In genomic region chr10:71710519-71710918, GRCh38 we compare ENCODE assay signal across 17 cellular contexts. TPM values are rescaled to one million over a fixed set of nuclear protein-coding genes. Genes with fewer than 3 reads are reported as not detected.
"Had no signal": no experiment of that assay in that cellular context is flagged by ENCODE, and none has a peak within 500 bp of the region (broad histone marks: within the 10 kb centered on the region; RNA-seq: fewer than 3 reads in every experiment).

No MANE protein-coding gene starts in this region.

- H3K27me3 ChIP-seq: cardiac muscle cell, colonic mucosa, esophagus muscularis mucosa, left lung had no signal

- H3K27ac Mint-ChIP-seq: activated CD4-positive, alpha-beta memory T cell treated with anti-CD3 and anti-CD28 coated beads, Interleukin-2, amount 10 ng/mL, durations not matched to agents 7 days and 5 days had no signal

- DNase-seq: activated CD4-positive, alpha-beta memory T cell treated with anti-CD3 and anti-CD28 coated beads, Interleukin-2, amount 10 ng/mL, durations not matched to agents 7 days and 5 days; activated CD4-positive, CD25-positive, alpha-beta regulatory T cell treated with anti-CD3 and anti-CD28 coated beads, Interleukin-2, amount 50 U/mL, for 72 hours; activated CD8-positive, alpha-beta memory T cell treated with anti-CD3 and anti-CD28 coated beads, Interleukin-2, amount 50 U/mL, for 4 hours; activated gamma-delta T cell treated with Interleukin-2 at 50 U/mL for 16 hours; colonic mucosa; hypothalamus; kidney; left lung; nucleus accumbens; SIG-M5; substantia nigra; T-helper 9 cell; trophoblast cell had no signal

- ATAC-seq: left lung; stimulated activated memory B cell treated with anti-CD40 and anti-IgM and Interleukin-4, amounts not matched to agents 10 μg/mL and 1 μg/mL and 100 μg/mL, for 72 hours had no signal

- H3K36me3 ChIP-seq: cardiac muscle cell, colonic mucosa, esophagus muscularis mucosa, left lung had no signal

- H3K27me3 Mint-ChIP-seq: activated CD4-positive, alpha-beta memory T cell treated with anti-CD3 and anti-CD28 coated beads, Interleukin-2, amount 10 ng/mL, durations not matched to agents 7 days and 5 days; stimulated activated memory B cell treated with anti-CD40 and anti-IgM and Interleukin-4, amounts not matched to agents 10 μg/mL and 1 μg/mL and 100 μg/mL, for 72 hours had no signal

- H3K4me3 Mint-ChIP-seq: activated CD4-positive, alpha-beta memory T cell treated with anti-CD3 and anti-CD28 coated beads, Interleukin-2, amount 10 ng/mL, durations not matched to agents 7 days and 5 days; stimulated activated memory B cell treated with anti-CD40 and anti-IgM and Interleukin-4, amounts not matched to agents 10 μg/mL and 1 μg/mL and 100 μg/mL, for 72 hours had no signal

- H3K36me3 Mint-ChIP-seq: stimulated activated memory B cell treated with anti-CD40 and anti-IgM and Interleukin-4, amounts not matched to agents 10 μg/mL and 1 μg/mL and 100 μg/mL, for 72 hours had no signal

- H3K4me3 ChIP-seq: cardiac muscle cell, colonic mucosa, esophagus muscularis mucosa, left lung had no signal

- H3K9me3 Mint-ChIP-seq: activated CD4-positive, alpha-beta memory T cell treated with anti-CD3 and anti-CD28 coated beads, Interleukin-2, amount 10 ng/mL, durations not matched to agents 7 days and 5 days; stimulated activated memory B cell treated with anti-CD40 and anti-IgM and Interleukin-4, amounts not matched to agents 10 μg/mL and 1 μg/mL and 100 μg/mL, for 72 hours had no signal

- H3K9me3 ChIP-seq: colonic mucosa, esophagus muscularis mucosa, left lung had no signal

- H3K27ac ChIP-seq: cardiac muscle cell, colonic mucosa, left lung had no signal

RNA-seq across cellular contexts. Expression of gene C10orf105, which starts 9.1 kb away (rescaled TPM):
- polyA plus RNA-seq: cardiac muscle cell, mammary epithelial cell had no signal
